Comparison of ENCODE assay signal across 8 cellular contexts in genomic region chr5:66171349-66172344, GRCh38. TPM values are rescaled to one million over a fixed set of nuclear protein-coding genes. Genes with fewer than 3 reads are reported as not detected.
DNase-seq lines count a peak whose midpoint lies in the region; ATAC-seq, FAIRE-seq and TF ChIP-seq lines count a peak whose summit lies in the region.

No MANE protein-coding gene starts in this region.

- H3K9me3 ChIP-seq in right lobe of liver (no peaks in the 10 kb centered on the region), aorta (ENCODE audit: control insufficient read depth, low read length) (no peaks in the 10 kb centered on the region)

- no peak for TF ChIP-seq POLR2A in right lobe of liver (IDR thresholded peaks at IDR 0.05)

- H3K4me3 ChIP-seq in right lobe of liver: no peak overlapping the region
- H3K4me3 ChIP-seq in aorta (ENCODE audit: low read length in 2 of 2): no peak overlapping the region

- no peak for FAIRE-seq in HTR-8/SVneo (lab: Jason Lieb, UNC)

- H3K36me3 Mint-ChIP-seq in stimulated activated naive B cell treated with anti-CD40 and anti-IgM and Interleukin-4, amounts not matched to agents 10 μg/mL and 1 μg/mL and 100 μg/mL, for 72 hours: peaks cover 28 to 36% of the 10 kb centered on the region in 2 donors

- intact Hi-C loops in right lobe of liver (cut with DNase I): no loop called here
- intact Hi-C loops in aorta (cut with DNase I): no loop called here

- 58% methylated on average over 6 of the region's 6 CpGs for WGBS in right lobe of liver (ENCODE audit: insufficient coverage, low coverage, low lambda C conversion rate, missing lambda C conversion rate)
- WGBS in aorta, 2 donors: 52% methylated on average over 6 of the region's 6 CpGs

- H3K9me3 Mint-ChIP-seq in stimulated activated naive B cell treated with anti-CD40 and anti-IgM and Interleukin-4, amounts not matched to agents 10 μg/mL and 1 μg/mL and 100 μg/mL, for 72 hours: no peaks in the 10 kb centered on the region

- ATAC-seq in GM19395 (IDR thresholded peaks at IDR 0.05; ENCODE audit: unreplicated experiment): peak; percentile 64
- ATAC-seq in right lobe of liver: peak; percentile 61 to 79 (median 74)
- ATAC-seq in stimulated activated naive B cell treated with anti-CD40 and anti-IgM and Interleukin-4, amounts not matched to agents 10 μg/mL and 1 μg/mL and 100 μg/mL, for 72 hours (replicated peaks): peak; percentile 65 to 72
- no peak for ATAC-seq in aorta (ENCODE audit: low FRiP score)

- peaks cover 6 to 7% of the 10 kb centered on the region in 2 donors for H3K4me1 Mint-ChIP-seq in stimulated activated naive B cell treated with anti-CD40 and anti-IgM and Interleukin-4, amounts not matched to agents 10 μg/mL and 1 μg/mL and 100 μg/mL, for 72 hours

- no peaks in the 10 kb centered on the region for H3K4me1 ChIP-seq in right lobe of liver
- no peaks in the 10 kb centered on the region for H3K4me1 ChIP-seq in aorta (ENCODE audit: control insufficient read depth in 1 of 2, insufficient read depth in 2 of 2, low read length in 2 of 2)

- H3K27me3 ChIP-seq in right lobe of liver (no peaks in the 10 kb centered on the region), aorta (ENCODE audit: control insufficient read depth in 1 of 2, insufficient read depth in 2 of 2, low read length in 1 of 2) (no peaks in the 10 kb centered on the region)

- DNase-seq in COR-L47 (lab: John Stamatoyannopoulos, UW) (peak; percentile 47), HTR-8/SVneo (ENCODE audit: insufficient read length, low spot score) (peak; percentile 37), T-helper 2 cell (peak in 4 of 5 experiments; percentile 19 to 88 (median 44)), cerebellum (ENCODE audit: low spot score) (peak; percentile 16), right lobe of liver (no peak), aorta (no peak)
- DNase-seq in stimulated activated naive B cell treated with anti-CD40 and anti-IgM and Interleukin-4, amounts not matched to agents 10 μg/mL and 1 μg/mL and 100 μg/mL, for 72 hours: no peak

- no peak overlapping the region for H3K27ac Mint-ChIP-seq in stimulated activated naive B cell treated with anti-CD40 and anti-IgM and Interleukin-4, amounts not matched to agents 10 μg/mL and 1 μg/mL and 100 μg/mL, for 72 hours

- H3K27me3 Mint-ChIP-seq in stimulated activated naive B cell treated with anti-CD40 and anti-IgM and Interleukin-4, amounts not matched to agents 10 μg/mL and 1 μg/mL and 100 μg/mL, for 72 hours: no peaks in the 10 kb centered on the region

- H3K4me3 Mint-ChIP-seq in stimulated activated naive B cell treated with anti-CD40 and anti-IgM and Interleukin-4, amounts not matched to agents 10 μg/mL and 1 μg/mL and 100 μg/mL, for 72 hours: no peak overlapping the region

- H3K27ac ChIP-seq in right lobe of liver (no peak overlapping the region), aorta (ENCODE audit: low read depth in 1 of 2, low read length in 2 of 2) (no peak overlapping the region)

- peak; percentile 47 to 63 (median 56) for TF ChIP-seq CTCF in right lobe of liver (IDR thresholded peaks at IDR 0.05)

- H3K36me3 ChIP-seq in right lobe of liver (peaks cover 0 to 58% (median 17%) of the 10 kb centered on the region in 4 donors), aorta (ENCODE audit: control insufficient read depth in 1 of 2, insufficient read depth in 2 of 2, low read length in 1 of 2) (peaks cover 0 to 1% of the 10 kb centered on the region in 2 donors)

RNA-seq across cellular contexts. Expression of gene SREK1, which starts 27.5 kb away (rescaled TPM):
- 182 TPM for total RNA-seq in cerebellum
- 10 to 100 TPM; 20.9 to 44.4 (median 34.2) TPM for total RNA-seq in right lobe of liver
- 10 to 100 TPM; 83.3 to 94.3 TPM for total RNA-seq in aorta
- 10 to 100 TPM; 19.2 to 37.7 TPM for polyA plus RNA-seq in aorta

Comparison
In these comparisons a context has a peak if more than half of its experiments do, and no peak if none do; other contexts are left out.
1. DNase-seq: peak in COR-L47 (single experiment), HTR-8/SVneo (single experiment), T-helper 2 cell (4 of 5) and cerebellum (single experiment); none in right lobe of liver (0 of 3), stimulated activated naive B cell treated with anti-CD40 and anti-IgM and Interleukin-4, amounts not matched to agents 10 μg/mL and 1 μg/mL and 100 μg/mL, for 72 hours (single experiment) and aorta (0 of 2).